7 cellular contexts compared by ENCODE assay signal in genomic region chr7:101510297-101510696, GRCh38.
"Had no signal": no experiment of that assay in that cellular context is flagged by ENCODE, and none has a peak within 500 bp of the region (broad histone marks: within the 10 kb centered on the region; RNA-seq: fewer than 3 reads in every experiment).

No MANE protein-coding gene starts in this region.

- ATAC-seq: HepG2 had no signal

- H3K27ac Mint-ChIP-seq: IgD-negative memory B cell had no signal

- DNase-seq: IMR-90, KBM-7, KG1 had no signal

- H3K27ac ChIP-seq: HL-60 had no signal

- H3K4me3 Mint-ChIP-seq: IgD-negative memory B cell had no signal

- FAIRE-seq: HepG2, HTR-8/SVneo had no signal

- H3K36me3 Mint-ChIP-seq: IgD-negative memory B cell had no signal

- H3K9me3 Mint-ChIP-seq: IgD-negative memory B cell had no signal
